19 cellular contexts compared by ENCODE assay signal in genomic region chr18:34128436-34128835, GRCh38.
DNase-seq lines count a peak whose midpoint lies in the region; TF ChIP-seq lines count a peak whose summit lies in the region.
"Had no signal": no experiment of that assay in that cellular context is flagged by ENCODE, and none has a peak within 500 bp of the region (broad histone marks: within the 10 kb centered on the region; RNA-seq: fewer than 3 reads in every experiment).

No MANE protein-coding gene starts in this region.

- no peaks in the 10 kb centered on the region for H3K4me1 ChIP-seq in mammary epithelial cell (ENCODE audit: insufficient read depth, low read length)
- H3K4me1 ChIP-seq: Caco-2 had no signal

- H3K27me3 Mint-ChIP-seq in MCF 10A (ENCODE audit: insufficient read depth, unreplicated experiment), result no peaks in the 10 kb centered on the region
- H3K27me3 Mint-ChIP-seq in activated T-cell treated with anti-CD3 and anti-CD28 coated beads, Interleukin-2, amount 50 U/mL, for 24 hours, result no peaks in the 10 kb centered on the region

- BruUV-seq in mammary epithelial cell (replicated peaks; lab: Mats Ljungman, UMichigan), result no TSS peak
- BruUV-seq in MCF 10A (replicated peaks; lab: Mats Ljungman, UMichigan), result no TSS peak

- H2AFZ ChIP-seq in mammary epithelial cell (ENCODE audit: low read depth, low read length), result no peak overlapping the region
- H2AFZ ChIP-seq: GM23338 had no signal

- H3K4me3 ChIP-seq in mammary epithelial cell (replicated peaks in 1 of 3; ENCODE audit: insufficient read depth in 1 of 3, low read depth in 2 of 3, low read length in 3 of 3), result no peak overlapping the region
- H3K4me3 ChIP-seq in astrocyte of the spinal cord (ENCODE audit: low read depth, low read length), result no peak overlapping the region
- H3K4me3 ChIP-seq: GM12878, GM23338 had no signal

- no peaks in the 10 kb centered on the region for H3K9me3 ChIP-seq in mammary epithelial cell (replicated peaks; ENCODE audit: insufficient read depth, low read length)
- H3K9me3 ChIP-seq: Caco-2 had no signal

- POLR2A ChIA-PET in MCF 10A (lab: Yijun Ruan, JAX), result no interaction called here

- H3K4me3 Mint-ChIP-seq in MCF 10A (ENCODE audit: unreplicated experiment), result no peak overlapping the region
- no peak overlapping the region for H3K4me3 Mint-ChIP-seq in activated T-cell treated with anti-CD3 and anti-CD28 coated beads, Interleukin-2, amount 50 U/mL, for 24 hours
- H3K4me3 Mint-ChIP-seq: GM23338 had no signal

- H3K4me2 ChIP-seq in mammary epithelial cell (ENCODE audit: insufficient read depth, low read depth, low read length), result no peak overlapping the region
- H3K4me2 ChIP-seq: GM23338, KMS-11 had no signal

- H3K36me3 Mint-ChIP-seq in MCF 10A (ENCODE audit: insufficient read depth, unreplicated experiment), result no peaks in the 10 kb centered on the region
- no peaks in the 10 kb centered on the region for H3K36me3 Mint-ChIP-seq in activated T-cell treated with anti-CD3 and anti-CD28 coated beads, Interleukin-2, amount 50 U/mL, for 24 hours (ENCODE audit: low read depth)

- DNase-seq in mammary epithelial cell (peak; percentile 1), MCF 10A (ENCODE audit: unreplicated experiment) (no peak), astrocyte of the spinal cord (ENCODE audit: low read depth, low spot score) (peak; percentile 49), kidney glomerular epithelial cell (lab: John Stamatoyannopoulos, UW) (peak; percentile 5), GM20000 (ENCODE audit: low spot score) (no peak), SKM-1 (lab: John Stamatoyannopoulos, UW; ENCODE audit: unreplicated experiment) (no peak), NCI-H2196 treated with DMSO at 0.1 percent for 48 hours (lab: John Stamatoyannopoulos, UW; ENCODE audit: unreplicated experiment) (no peak)
- no peak for DNase-seq in activated T-cell treated with anti-CD3 and anti-CD28 coated beads, Interleukin-2, amount 50 U/mL, for 24 hours
- DNase-seq: 8988T, AML-193, Caco-2, MM.1S, NCI-H1105, NCI-H1694 treated with DMSO at 0.1 percent for 48 hours, NCI-H510A, SHP77 treated with DMSO at 0.1 percent for 48 hours had no signal

- H3K79me2 ChIP-seq in mammary epithelial cell (ENCODE audit: insufficient read depth, low read length), result no peaks in the 10 kb centered on the region

- H3K27me3 ChIP-seq in mammary epithelial cell (ENCODE audit: insufficient read depth, low read length), result no peaks in the 10 kb centered on the region

- in situ Hi-C loops in mammary epithelial cell (cut with MboI; ENCODE audit: low sequenced_read_pairs in 2 of 2), result loop anchor here (10.0 to 25.0 kb wide), 2 partner anchors 196 to 659 kb away; no protein-coding TSS in a partner anchor
- in situ Hi-C loops in astrocyte of the spinal cord (cut with HindIII; ENCODE audit: low sequenced_read_pairs), result no loop called here

- H3K9me3 Mint-ChIP-seq in MCF 10A (ENCODE audit: unreplicated experiment), result no peaks in the 10 kb centered on the region
- peaks cover 5% of the 10 kb centered on the region for H3K9me3 Mint-ChIP-seq in activated T-cell treated with anti-CD3 and anti-CD28 coated beads, Interleukin-2, amount 50 U/mL, for 24 hours
- H3K9me3 Mint-ChIP-seq: GM23338 had no signal

- no peaks in the 10 kb centered on the region for H4K20me1 ChIP-seq in mammary epithelial cell (ENCODE audit: insufficient read depth, low read length)

- no peak overlapping the region for H3K27ac Mint-ChIP-seq in MCF 10A (ENCODE audit: low read depth, unreplicated experiment)
- no peak overlapping the region for H3K27ac Mint-ChIP-seq in activated T-cell treated with anti-CD3 and anti-CD28 coated beads, Interleukin-2, amount 50 U/mL, for 24 hours
- H3K27ac Mint-ChIP-seq: GM23338 had no signal

- no peaks in the 10 kb centered on the region for H3K36me3 ChIP-seq in mammary epithelial cell (ENCODE audit: insufficient read depth, low read length)

- CTCF ChIA-PET in mammary epithelial cell (lab: Charles Lee; ENCODE audit: low non-redundant PET) (no interaction called here), MCF 10A (lab: Yijun Ruan, JAX) (interaction anchor here (0.5 kb wide), 1 partner anchor 687 kb away, joined by 3 read pairs; no protein-coding TSS in a partner anchor)

- dilution Hi-C loops in mammary epithelial cell (cut with HindIII; ENCODE audit: low sequenced_read_pairs), result no loop called here

- no peak overlapping the region for H3K27ac ChIP-seq in mammary epithelial cell (ENCODE audit: insufficient read depth, low read depth, low read length)
- H3K27ac ChIP-seq: KMS-11 had no signal

- intact Hi-C loops in mammary epithelial cell (cut with micrococcal nuclease), result loop anchor here (10.0 kb wide), 2 partner anchors 96 to 366 kb away; partner anchors contain the start of gene NOL4
- intact Hi-C loops in MCF 10A (cut with micrococcal nuclease), result no loop called here

- no peak overlapping the region for H3K9ac ChIP-seq in mammary epithelial cell (ENCODE audit: insufficient read depth, low read length)
- H3K9ac ChIP-seq: KMS-11 had no signal

- TF ChIP-seq CTCF in mammary epithelial cell (conservative IDR thresholded peaks at IDR 0.05 in 1 of 2, IDR thresholded peaks at IDR 0.05 in 1 of 2; ENCODE audit: extremely low read depth in 1 of 2, insufficient read depth in 1 of 2, low read depth in 1 of 2, low read length in 2 of 2) (no peak), MCF 10A (IDR thresholded peaks at IDR 0.05; ENCODE audit: unreplicated experiment) (no peak), astrocyte of the spinal cord (IDR thresholded peaks at IDR 0.05; ENCODE audit: low read depth, low read length) (no peak), GM20000 (IDR thresholded peaks at IDR 0.05; ENCODE audit: extremely low read depth, missing control alignments) (no peak)

- no peaks in the 10 kb centered on the region for H3K4me1 Mint-ChIP-seq in MCF 10A (ENCODE audit: insufficient read depth, unreplicated experiment)
- no peaks in the 10 kb centered on the region for H3K4me1 Mint-ChIP-seq in activated T-cell treated with anti-CD3 and anti-CD28 coated beads, Interleukin-2, amount 50 U/mL, for 24 hours (ENCODE audit: low read depth)
- H3K4me1 Mint-ChIP-seq: GM23338 had no signal

Comparison
In these comparisons a context has a peak if more than half of its experiments do, and no peak if none do; other contexts are left out.
1. DNase-seq: peak in mammary epithelial cell (single experiment), astrocyte of the spinal cord (single experiment) and kidney glomerular epithelial cell (single experiment); none in MCF 10A (single experiment), activated T-cell treated with anti-CD3 and anti-CD28 coated beads, Interleukin-2, amount 50 U/mL, for 24 hours (single experiment), GM20000 (single experiment), SKM-1 (single experiment) and NCI-H2196 treated with DMSO at 0.1 percent for 48 hours (single experiment).